ENCODE assay signal across 9 cellular contexts in the genomic region with DNA sequence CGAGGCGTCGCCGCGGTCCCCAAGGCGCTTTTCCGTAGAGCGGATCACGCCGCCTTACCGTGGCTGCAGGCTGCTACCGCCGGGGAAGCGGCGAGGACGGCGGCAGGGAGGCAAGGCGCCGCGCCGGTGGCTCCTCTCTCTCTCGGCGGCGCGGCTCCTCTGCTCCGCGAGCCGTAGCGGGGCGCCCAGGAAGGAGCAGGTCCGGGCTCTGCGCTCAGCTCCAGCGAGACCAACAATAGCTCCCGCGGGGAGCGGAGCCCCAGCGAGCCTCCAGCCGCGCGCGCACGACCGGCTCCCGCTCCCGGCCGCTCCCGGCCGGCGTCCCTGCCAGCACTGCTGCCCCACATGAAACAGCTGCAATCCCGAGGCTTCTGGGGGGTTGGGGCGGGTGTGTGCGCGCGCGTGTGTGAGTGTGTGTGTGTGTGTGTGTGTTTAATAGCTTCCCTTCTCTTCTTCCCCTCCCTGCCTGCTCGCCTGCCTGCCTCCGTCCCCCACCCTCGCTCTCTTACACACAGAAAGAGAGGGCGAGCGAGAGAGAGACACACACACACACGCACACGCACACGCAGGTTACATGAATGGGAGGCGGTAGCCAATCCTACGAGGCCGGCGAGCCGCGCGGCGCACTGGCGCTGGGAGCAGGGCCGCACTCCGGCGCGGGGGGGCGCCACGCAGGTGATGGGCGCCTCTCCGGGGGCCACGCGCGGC. TPM values are rescaled to one million over a fixed set of nuclear protein-coding genes. Genes with fewer than 3 reads are reported as not detected.
A peak's percentile ranks its signal among the peaks of the same experiment; 100 is the strongest.
DNase-seq lines count a peak whose midpoint lies in the region; ATAC-seq and TF ChIP-seq lines count a peak whose summit lies in the region.
"Had no signal": no experiment of that assay in that cellular context is flagged by ENCODE, and none has a peak within 500 bp of the region (broad histone marks: within the 10 kb centered on the region; RNA-seq: fewer than 3 reads in every experiment).

A gene (minus strand): TSS at position 580 of the 708 bp plus-strand sequence. CDS start 371,086 bp downstream, outside the sequence.

- ATAC-seq in left colon, result peak; percentile 58
- peak; percentile 17 for ATAC-seq in stimulated activated effector memory CD8-positive, alpha-beta T cell treated with anti-CD3 and anti-CD28 coated beads, Interleukin-12 subunit alpha, Interleukin-12 subunit beta, amount 100 ng/mL, for 72 hours
- ATAC-seq in HG03039 (IDR thresholded peaks at IDR 0.05; ENCODE audit: unreplicated experiment), result no peak
- no peak for ATAC-seq in GM18870 (IDR thresholded peaks at IDR 0.05; ENCODE audit: unreplicated experiment)

- H3K9me3 Mint-ChIP-seq in stimulated activated effector memory CD8-positive, alpha-beta T cell treated with anti-CD3 and anti-CD28 coated beads, Interleukin-12 subunit alpha, Interleukin-12 subunit beta, amount 100 ng/mL, for 72 hours, result peaks cover 7% of the 10 kb centered on the region

- peaks cover 8% of the 10 kb centered on the region for H3K4me1 Mint-ChIP-seq in stimulated activated effector memory CD8-positive, alpha-beta T cell treated with anti-CD3 and anti-CD28 coated beads, Interleukin-12 subunit alpha, Interleukin-12 subunit beta, amount 100 ng/mL, for 72 hours

- DNase-seq in Daoy (ENCODE audit: low read depth), result peak; percentile 88
- DNase-seq in HCEC 1CT, result peak; percentile 23
- peak; percentile 34 for DNase-seq in NCI-H748 treated with DMSO at 0.1 percent for 48 hours (lab: John Stamatoyannopoulos, UW)
- peak; percentile 70 for DNase-seq in choroid plexus epithelial cell (ENCODE audit: low read depth)
- DNase-seq in left colon, result peak; percentile 43 to 57
- no peak for DNase-seq in stimulated activated effector memory CD8-positive, alpha-beta T cell treated with anti-CD3 and anti-CD28 coated beads, Interleukin-12 subunit alpha, Interleukin-12 subunit beta, amount 100 ng/mL, for 72 hours (ENCODE audit: low spot score in 2 of 2)

- TF ChIP-seq CTCF in choroid plexus epithelial cell (conservative IDR thresholded peaks at IDR 0.05; ENCODE audit: low read depth, low read length), result no peak

- peak within 1 kb of the TSS; percentile 52 for H3K4me3 ChIP-seq in choroid plexus epithelial cell (ENCODE audit: low read depth, low read length)

- H3K4me3 Mint-ChIP-seq in stimulated activated effector memory CD8-positive, alpha-beta T cell treated with anti-CD3 and anti-CD28 coated beads, Interleukin-12 subunit alpha, Interleukin-12 subunit beta, amount 100 ng/mL, for 72 hours, result peak within 1 kb of the TSS; percentile 2

- intact Hi-C loops in left colon (cut with DNase I, micrococcal nuclease), result no loop called here

- H3K27ac Mint-ChIP-seq in stimulated activated effector memory CD8-positive, alpha-beta T cell treated with anti-CD3 and anti-CD28 coated beads, Interleukin-12 subunit alpha, Interleukin-12 subunit beta, amount 100 ng/mL, for 72 hours, result no peak within 1 kb of the TSS

- H3K36me3 Mint-ChIP-seq in stimulated activated effector memory CD8-positive, alpha-beta T cell treated with anti-CD3 and anti-CD28 coated beads, Interleukin-12 subunit alpha, Interleukin-12 subunit beta, amount 100 ng/mL, for 72 hours, result no peaks in the 10 kb centered on the region

RNA-seq across cellular contexts. Expression of the gene that starts here (rescaled TPM):
- total RNA-seq in Daoy (2014; rRNA removed; shearing (Covaris generic)), result 13.6 and 23.5 TPM in 2 replicates
- total RNA-seq in left colon, result 1 to 10 TPM in 1 of 2 donors, under 1 TPM in 1; 0.92 to 1.7 TPM
- total RNA-seq: activated CD8-positive, alpha-beta memory T cell treated with anti-CD3 and anti-CD28 coated beads for 36 hours had no signal

Comparison
In these comparisons a context has a peak if more than half of its experiments do, and no peak if none do; other contexts are left out.
1. DNase-seq: peak in Daoy (single experiment), HCEC 1CT (single experiment), NCI-H748 treated with DMSO at 0.1 percent for 48 hours (single experiment), choroid plexus epithelial cell (single experiment) and left colon (2 of 2); none in stimulated activated effector memory CD8-positive, alpha-beta T cell treated with anti-CD3 and anti-CD28 coated beads, Interleukin-12 subunit alpha, Interleukin-12 subunit beta, amount 100 ng/mL, for 72 hours (0 of 2).
2. ATAC-seq: peak in left colon (single experiment) and stimulated activated effector memory CD8-positive, alpha-beta T cell treated with anti-CD3 and anti-CD28 coated beads, Interleukin-12 subunit alpha, Interleukin-12 subunit beta, amount 100 ng/mL, for 72 hours (single experiment); none in HG03039 (single experiment) and GM18870 (single experiment).